12 cellular contexts compared by ENCODE assay signal in the genomic region with DNA sequence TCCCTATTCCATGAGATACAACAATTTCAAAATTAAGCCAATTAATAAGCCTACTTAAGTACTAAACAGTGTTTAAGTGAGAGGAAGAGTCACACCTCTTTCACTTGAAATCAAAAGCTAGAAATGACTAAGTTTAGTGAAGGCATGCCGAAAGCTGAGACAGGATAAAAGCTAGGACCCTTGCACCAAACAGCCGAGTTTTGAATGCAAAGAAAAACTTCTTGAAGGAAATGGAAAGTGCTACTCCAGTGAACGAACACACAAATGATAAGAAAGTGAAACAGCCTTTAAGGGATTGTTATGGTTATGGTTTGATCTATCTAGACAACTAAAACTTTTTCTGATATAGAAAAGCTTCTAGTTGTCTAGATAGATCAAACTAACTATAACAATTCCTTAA.
A peak's percentile ranks its signal among the peaks of the same experiment; 100 is the strongest.
DNase-seq lines count a peak whose midpoint lies in the region; ATAC-seq, FAIRE-seq and TF ChIP-seq lines count a peak whose summit lies in the region.
"Had no signal": no experiment of that assay in that cellular context is flagged by ENCODE, and none has a peak within 500 bp of the region (broad histone marks: within the 10 kb centered on the region; RNA-seq: fewer than 3 reads in every experiment).

No MANE protein-coding gene starts in this region.

- H3K9me3 ChIP-seq in GM12878 (replicated peaks; ENCODE audit: control insufficient read depth, insufficient read depth, low read length) (peaks cover 8% of the 10 kb centered on the region; the same call in 2 of the 3 replicates), transverse colon (peaks cover 0 to 5% of the 10 kb centered on the region in 2 donors), mesenchymal stem cell (ENCODE audit: control insufficient read depth, low read length) (peaks cover 12% of the 10 kb centered on the region)

- H3K4me1 Mint-ChIP-seq in activated T-cell treated with anti-CD3 and anti-CD28 coated beads, Interleukin-2, amount 50 U/mL, for 4 hours (ENCODE audit: low read depth) = peaks cover 9% of the 10 kb centered on the region

- H3K4ac ChIP-seq in mesenchymal stem cell (ENCODE audit: low read depth in 1 of 2, low read length in 2 of 2) = no peak overlapping the region

- CTCF ChIA-PET in GM12878 (lab: Yijun Ruan, JAX) = interaction anchor here (0.8 to 12.9 kb wide), 13 partner anchors 9 to 647 kb away, joined by 3 to 298 read pairs (median 4); no protein-coding TSS in a partner anchor

- intact Hi-C loops in GM12878 (cut with micrococcal nuclease; ENCODE audit: unreplicated experiment) = no loop called here
- intact Hi-C loops in transverse colon (cut with DNase I; ENCODE audit: low total_unique reads) = no loop called here
- intact Hi-C loops in head of caudate nucleus (cut with DNase I) = no loop called here

- H2BK12ac ChIP-seq in mesenchymal stem cell (ENCODE audit: low read length in 2 of 2) = no peak overlapping the region

- no peak overlapping the region for H2BK120ac ChIP-seq in mesenchymal stem cell (ENCODE audit: low read depth, low read length)

- no peaks in the 10 kb centered on the region for H3K79me2 ChIP-seq in GM12878 (ENCODE audit: control insufficient read depth, insufficient read depth, low read length)

- no peaks in the 10 kb centered on the region for H3K79me1 ChIP-seq in mesenchymal stem cell (replicated peaks; ENCODE audit: low read length, poor library complexity, severe bottlenecking)

- POLR2A ChIA-PET in GM12878 (lab: Charles Lee) = interaction anchor here (0.8 to 1.5 kb wide), 3 partner anchors 12 to 83 kb away, joined by 3 to 4 read pairs (median 3); no protein-coding TSS in a partner anchor

- no peak overlapping the region for H4K91ac ChIP-seq in mesenchymal stem cell (ENCODE audit: low read length)

- no peaks in the 10 kb centered on the region for H4K20me1 ChIP-seq in GM12878 (ENCODE audit: control insufficient read depth, insufficient read depth)

- no peak overlapping the region for H3K9ac ChIP-seq in GM12878 (ENCODE audit: control insufficient read depth, insufficient read depth, low read length)
- no peak overlapping the region for H3K9ac ChIP-seq in mesenchymal stem cell (ENCODE audit: low read length)

- H3K36me3 ChIP-seq in GM12878 (ENCODE audit: control insufficient read depth in 2 of 2, insufficient read depth in 2 of 2, low read length in 1 of 2) (no peaks in the 10 kb centered on the region; a peak in 1 of 4 replicates), transverse colon (no peaks in the 10 kb centered on the region), mesenchymal stem cell (ENCODE audit: control insufficient read depth in 1 of 2, insufficient read depth in 2 of 2, low read depth in 1 of 2, low read length in 2 of 2) (no peaks in the 10 kb centered on the region)

- TF ChIP-seq CTCF in GM12878 (IDR thresholded peaks at IDR 0.05 in 2 of 3, conservative IDR thresholded peaks at IDR 0.05 in 1 of 3; ENCODE audit: control insufficient read depth in 2 of 3, extremely low read depth in 1 of 3, insufficient read depth in 1 of 3, low read depth in 3 of 3, low read length in 3 of 3) (no peak), transverse colon (IDR thresholded peaks at IDR 0.05) (no peak)

- H3K27ac ChIP-seq in GM12878 (ENCODE audit: control insufficient read depth, insufficient read depth) (peak overlapping the region; percentile 30; the same call in 1 of the 2 replicates), transverse colon (no peak overlapping the region), mesenchymal stem cell (ENCODE audit: low read length, poor library complexity, severe bottlenecking) (no peak overlapping the region)

- H2AFZ ChIP-seq in GM12878 (ENCODE audit: control insufficient read depth, low read depth, low read length) (peak overlapping the region; percentile 59), mesenchymal stem cell (ENCODE audit: low read depth, low read length) (no peak overlapping the region)

- peak overlapping the region; percentile 91 for H3K4me2 ChIP-seq in GM12878 (ENCODE audit: control insufficient read depth, insufficient read depth)
- no peak overlapping the region for H3K4me2 ChIP-seq in mesenchymal stem cell (ENCODE audit: low read length, poor library complexity, severe bottlenecking)

- TF ChIP-seq POLR2A in GM12878 (IDR thresholded peaks at IDR 0.05; ENCODE audit: low read depth, low read length) (no peak), transverse colon (IDR thresholded peaks at IDR 0.05) (no peak)

- peak; percentile 75 to 88 for ATAC-seq in activated T-cell treated with anti-CD3 and anti-CD28 coated beads, Interleukin-2, amount 50 U/mL, for 4 hours
- peak; percentile 86 for ATAC-seq in GM21528 (IDR thresholded peaks at IDR 0.05; ENCODE audit: low FRiP score, unreplicated experiment)
- ATAC-seq in HG03135 (IDR thresholded peaks at IDR 0.05; ENCODE audit: unreplicated experiment) = peak; percentile 76
- ATAC-seq in GM12878 = peak; percentile 90
- ATAC-seq: left cardiac atrium had no signal

- BruUV-seq in GM12878 (replicated peaks; lab: Mats Ljungman, UMichigan) = no TSS peak

- SMC1A ChIA-PET in GM12878 (lab: Charles Lee; ENCODE audit: uncharacterized antibody, unreplicated experiment) = interaction anchor here (0.8 to 15.7 kb wide), 12 partner anchors 9 to 65 kb away, joined by 3 to 413 read pairs (median 4); no protein-coding TSS in a partner anchor

- no peak overlapping the region for H4K8ac ChIP-seq in mesenchymal stem cell (ENCODE audit: low read length)

- WGBS in GM12878 (ENCODE audit: insufficient coverage, insufficient replicate concordance, low lambda C conversion rate, missing lambda C conversion rate) = 3% methylated on average over 3 of the region's 3 CpGs
- 65 to 70% methylated on average over 3 of the region's 3 CpGs for WGBS in transverse colon (ENCODE audit: low coverage in 1 of 2), 2 donors
- 88% methylated on average over 2 of the region's 3 CpGs for WGBS in mesenchymal stem cell

- peak overlapping the region; percentile 43; the same call in 1 of the 2 replicates for H3K4me3 ChIP-seq in GM12878
- no peak overlapping the region for H3K4me3 ChIP-seq in transverse colon
- no peak overlapping the region for H3K4me3 ChIP-seq in mesenchymal stem cell (ENCODE audit: insufficient read depth in 1 of 2, low read depth in 1 of 2, low read length in 2 of 2)

- no peak overlapping the region for H3K23ac ChIP-seq in mesenchymal stem cell (ENCODE audit: low read length in 2 of 2)

- peaks cover 15% of the 10 kb centered on the region for H3K4me1 ChIP-seq in GM12878 (ENCODE audit: control insufficient read depth, insufficient read depth, low read length)
- peaks cover 0 to 9% (median 7%) of the 10 kb centered on the region in 4 donors for H3K4me1 ChIP-seq in transverse colon
- no peaks in the 10 kb centered on the region for H3K4me1 ChIP-seq in mesenchymal stem cell (ENCODE audit: control insufficient read depth, insufficient read depth, low read depth, low read length)

- H3K36me3 Mint-ChIP-seq in activated T-cell treated with anti-CD3 and anti-CD28 coated beads, Interleukin-2, amount 50 U/mL, for 4 hours (ENCODE audit: insufficient read depth) = no peaks in the 10 kb centered on the region

- no peak for TF ChIP-seq EP300 in GM12878 (IDR thresholded peaks at IDR 0.05; ENCODE audit: borderline replicate concordance in 1 of 2, control insufficient read depth in 1 of 2, low read depth in 2 of 2, low read length in 2 of 2)
- no peak for TF ChIP-seq EP300 in transverse colon (IDR thresholded peaks at IDR 0.05; ENCODE audit: low read depth)

- H3K27me3 Mint-ChIP-seq in activated T-cell treated with anti-CD3 and anti-CD28 coated beads, Interleukin-2, amount 50 U/mL, for 4 hours (ENCODE audit: low read depth) = no peaks in the 10 kb centered on the region

- no peak for DNase-seq in activated T-cell treated with anti-CD3 and anti-CD28 coated beads, Interleukin-2, amount 50 U/mL, for 4 hours
- DNase-seq in activated T-cell treated with anti-CD3 and anti-CD28 coated beads, Interleukin-2, amount 50 U/mL, for 48 hours = no peak
- DNase-seq in GM12878 (ENCODE audit: low read depth, low spot score) (peak; percentile 65), transverse colon (no peak), mesenchymal stem cell (no peak), head of caudate nucleus (no peak)
- DNase-seq: left cardiac atrium, NCI-H1436 treated with DMSO at 0.1 percent for 48 hours had no signal

- in situ Hi-C loops in GM12878 (cut with MboI) = no loop called here
- in situ Hi-C loops in transverse colon (cut with MboI; ENCODE audit: low pct_ligation_motif_present in 1 of 4, low pct_unique_long_range_greater_than_20kb in 1 of 4, low sequenced_read_pairs in 3 of 4) = no loop called here

- no peak overlapping the region for H3K14ac ChIP-seq in mesenchymal stem cell (ENCODE audit: low read length in 2 of 2)

- TF ChIP-seq RAD21 in GM12878 (IDR thresholded peaks at IDR 0.05; ENCODE audit: insufficient read depth, low read depth, low read length) = no peak

- RAD21 ChIA-PET in GM12878 (lab: Charles Lee; ENCODE audit: unreplicated experiment) = interaction anchor here (0.6 to 2.3 kb wide), 7 partner anchors 17 to 647 kb away, joined by 3 to 21 read pairs (median 4); no protein-coding TSS in a partner anchor

- H2AK5ac ChIP-seq in mesenchymal stem cell (ENCODE audit: low read length, severe bottlenecking) = no peak overlapping the region

- no peak overlapping the region for H2BK5ac ChIP-seq in mesenchymal stem cell (ENCODE audit: low read depth, low read length, poor library complexity, severe bottlenecking)

- no peaks in the 10 kb centered on the region for H3K9me3 Mint-ChIP-seq in activated T-cell treated with anti-CD3 and anti-CD28 coated beads, Interleukin-2, amount 50 U/mL, for 4 hours

- no peak overlapping the region for H2BK15ac ChIP-seq in mesenchymal stem cell (ENCODE audit: low read depth, poor library complexity, severe bottlenecking)

- peak; percentile 23 for FAIRE-seq in GM12878 (lab: Jason Lieb, UNC)
- FAIRE-seq: G401.6, RCC 7860 had no signal

- H3K18ac ChIP-seq in mesenchymal stem cell (ENCODE audit: low read depth in 1 of 2, low read length in 2 of 2) = no peak overlapping the region

- H3K4me3 Mint-ChIP-seq in activated T-cell treated with anti-CD3 and anti-CD28 coated beads, Interleukin-2, amount 50 U/mL, for 4 hours = peak overlapping the region; percentile 4

- H3K27me3 ChIP-seq in GM12878 (replicated peaks in 1 of 2; ENCODE audit: control insufficient read depth in 2 of 2, insufficient read depth in 2 of 2, low read length in 1 of 2) (no peaks in the 10 kb centered on the region), transverse colon (no peaks in the 10 kb centered on the region), mesenchymal stem cell (ENCODE audit: control insufficient read depth in 1 of 2, insufficient read depth in 1 of 2, low read length in 2 of 2) (peaks cover 0 to 8% of the 10 kb centered on the region in 2 experiments)

TF ChIP-seq in GM12878, 131 proteins besides CTCF, POLR2A, EP300 and RAD21 (continues in another document):
- peak; percentile 60 for TF ChIP-seq JUNB (IDR thresholded peaks at IDR 0.05)
- TF ChIP-seq, protein P1, sequence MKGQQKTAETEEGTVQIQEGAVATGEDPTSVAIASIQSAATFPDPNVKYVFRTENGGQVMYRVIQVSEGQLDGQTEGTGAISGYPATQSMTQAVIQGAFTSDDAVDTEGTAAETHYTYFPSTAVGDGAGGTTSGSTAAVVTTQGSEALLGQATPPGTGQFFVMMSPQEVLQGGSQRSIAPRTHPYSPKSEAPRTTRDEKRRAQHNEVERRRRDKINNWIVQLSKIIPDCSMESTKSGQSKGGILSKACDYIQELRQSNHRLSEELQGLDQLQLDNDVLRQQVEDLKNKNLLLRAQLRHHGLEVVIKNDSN (IDR thresholded peaks at IDR 0.05; ENCODE audit: borderline replicate concordance, extremely low read length, insufficient read depth, low read depth, low read length) = no peak
